8 cellular contexts compared by ENCODE assay signal in the genomic region with DNA sequence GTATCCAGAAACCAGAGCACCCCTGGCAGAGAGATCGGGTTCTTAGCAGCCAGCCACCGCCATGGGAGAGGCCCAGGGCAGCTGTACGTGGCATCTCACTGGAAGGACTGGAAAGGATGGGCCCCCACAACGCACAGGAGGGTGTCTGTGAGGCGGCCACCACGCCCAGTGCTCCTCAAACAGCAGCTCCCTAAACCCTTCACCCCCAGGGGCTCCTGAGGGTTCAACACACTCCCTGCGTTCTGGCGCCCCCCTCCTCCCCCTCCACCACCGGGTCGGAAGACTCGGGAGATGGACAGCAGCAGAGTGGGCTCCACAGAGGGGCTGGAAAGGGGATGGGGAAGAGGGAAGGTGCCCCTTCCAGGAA. TPM values are rescaled to one million over a fixed set of nuclear protein-coding genes. Genes with fewer than 3 reads are reported as not detected.
DNase-seq lines count a peak whose midpoint lies in the region; ATAC-seq, FAIRE-seq and TF ChIP-seq lines count a peak whose summit lies in the region.

No MANE protein-coding gene starts in this region.

- H3K4me3 Mint-ChIP-seq in T-helper 17 cell: peak overlapping the region; percentile 19

- intact Hi-C loops in stomach (cut with DNase I; ENCODE audit: low total_unique reads): no loop called here

- no peak for FAIRE-seq in D721Med (lab: Jason Lieb, UNC)

- peaks cover 0 to 5% of the 10 kb centered on the region in 2 donors for H3K36me3 ChIP-seq in gastroesophageal sphincter
- peaks cover 0 to 8% (median 2%) of the 10 kb centered on the region in 4 donors for H3K36me3 ChIP-seq in stomach

- TF ChIP-seq POLR2A in gastroesophageal sphincter (IDR thresholded peaks at IDR 0.05) (no peak), stomach (IDR thresholded peaks at IDR 0.05) (no peak)

- peak overlapping the region in 3 of 4 donors; percentile 70 to 78 (median 75) for H3K27ac ChIP-seq in gastroesophageal sphincter
- peak overlapping the region in 2 of 5 donors; percentile 70 to 71 for H3K27ac ChIP-seq in stomach

- H3K27me3 Mint-ChIP-seq in T-helper 17 cell: peaks cover 31% of the 10 kb centered on the region

- TF ChIP-seq CTCF in gastroesophageal sphincter (IDR thresholded peaks at IDR 0.05) (no peak), stomach (IDR thresholded peaks at IDR 0.05) (no peak), D721Med (IDR thresholded peaks at IDR 0.05; ENCODE audit: insufficient read depth, missing control alignments) (no peak)

- DNase-seq in NCI-H1694 (lab: John Stamatoyannopoulos, UW) (peak; percentile 21), NCI-H1694 treated with DMSO at 0.1 percent for 48 hours (lab: John Stamatoyannopoulos, UW) (no peak), T-helper 17 cell (no peak), stomach (no peak), cortex of kidney (lab: John Stamatoyannopoulos, UW) (no peak), D721Med (ENCODE audit: insufficient read length, low spot score) (no peak), NCI-H1105 (lab: John Stamatoyannopoulos, UW) (no peak)

- ATAC-seq in T-helper 17 cell: no peak
- ATAC-seq in gastroesophageal sphincter: no peak

- no peak overlapping the region for H3K27ac Mint-ChIP-seq in T-helper 17 cell

- H3K4me1 ChIP-seq in gastroesophageal sphincter (peaks cover 0 to 45% (median 6%) of the 10 kb centered on the region in 3 donors), stomach (peaks cover 15 to 58% (median 54%) of the 10 kb centered on the region in 4 donors)

- H3K4me3 ChIP-seq in gastroesophageal sphincter (peak overlapping the region; percentile 15 to 60), stomach (peak overlapping the region; percentile 48 to 56 (median 52))

- no peaks in the 10 kb centered on the region for H3K36me3 Mint-ChIP-seq in T-helper 17 cell (ENCODE audit: low read depth)

- WGBS in gastroesophageal sphincter (ENCODE audit: low coverage in 1 of 2), 2 donors: 50% methylated on average over 1 of the region's 11 CpGs; no CpG with 5 or more reads in 1 of the 2 donors
- 28 to 37% (median 32%) methylated on average over 8 to 11 of the region's 11 CpGs for WGBS in stomach, 5 donors

- TF ChIP-seq EP300 in gastroesophageal sphincter (IDR thresholded peaks at IDR 0.05) (no peak), stomach (IDR thresholded peaks at IDR 0.05) (no peak)

- peaks cover 11% of the 10 kb centered on the region for H3K4me1 Mint-ChIP-seq in T-helper 17 cell

- H3K9me3 ChIP-seq in T-helper 17 cell (ENCODE audit: control insufficient read depth, low read length, poor library complexity, severe bottlenecking): no peaks in the 10 kb centered on the region
- H3K9me3 ChIP-seq in gastroesophageal sphincter: no peaks in the 10 kb centered on the region
- H3K9me3 ChIP-seq in stomach: no peaks in the 10 kb centered on the region

- H3K27me3 ChIP-seq in gastroesophageal sphincter (peaks cover 57% of the 10 kb centered on the region), stomach (peaks cover 0 to 62% (median 21%) of the 10 kb centered on the region in 3 donors)

RNA-seq across cellular contexts. Expression of gene MAPK12, which starts 1.1 kb away (rescaled TPM):
- total RNA-seq in T-helper 17 cell (1 to 10 TPM; 1.7 to 1.9 TPM), gastroesophageal sphincter (10 to 100 TPM; 10.1 to 18.4 (median 14.0) TPM), stomach (10 to 100 TPM in 2 of 5 donors, 1 to 10 TPM in 3; 5.2 to 49.6 (median 9.3) TPM)
- polyA plus RNA-seq in stomach: 1 to 10 TPM; 4.7 to 9.3 (median 7.1) TPM

RNA-seq across cellular contexts. Expression of gene HDAC10, which starts 9.4 kb away (rescaled TPM):
- total RNA-seq in T-helper 17 cell: 100 to 1,000 TPM in 1 of 2 donors, 10 to 100 TPM in 1; 95.5 to 105 TPM
- 10 to 100 TPM in 3 of 4 donors, 1 to 10 TPM in 1; 9.4 to 24.7 (median 12.5) TPM for total RNA-seq in gastroesophageal sphincter
- total RNA-seq in stomach: 100 to 1,000 TPM in 2 of 5 donors, 10 to 100 TPM in 3; 15.4 to 156 (median 74.1) TPM
- polyA plus RNA-seq in stomach: 10 to 100 TPM; 24.7 to 41.4 (median 36.2) TPM

RNA-seq across cellular contexts. Expression of gene MAPK11, which starts 9.8 kb away (rescaled TPM):
- total RNA-seq in T-helper 17 cell (10 to 100 TPM; 13.2 to 14.4 TPM), gastroesophageal sphincter (10 to 100 TPM in 2 of 4 donors, 1 to 10 TPM in 2; 6.8 to 11.5 (median 10.4) TPM), stomach (10 to 100 TPM in 1 of 5 donors, 1 to 10 TPM in 2, under 1 TPM in 1, not detected in 1; 0.29 to 10.1 (median 5.7) TPM)
- polyA plus RNA-seq in stomach: 10 to 100 TPM in 2 of 3 donors, 1 to 10 TPM in 1; 8.5 to 13.6 (median 12.3) TPM

RNA-seq across cellular contexts. Expression of gene TUBGCP6, which starts 15.6 kb away (rescaled TPM):
- total RNA-seq in T-helper 17 cell: 100 to 1,000 TPM; 110 to 122 TPM
- total RNA-seq in gastroesophageal sphincter: 10 to 100 TPM; 26.1 to 48.3 (median 37.4) TPM
- 100 to 1,000 TPM in 1 of 5 donors, 10 to 100 TPM in 4; 40.4 to 112 (median 91.5) TPM for total RNA-seq in stomach
- polyA plus RNA-seq in stomach: 10 to 100 TPM; 37.8 to 59.0 (median 38.8) TPM

RNA-seq across cellular contexts. Expression of gene PLXNB2, which starts 47.0 kb away (rescaled TPM):
- total RNA-seq in T-helper 17 cell (1 to 10 TPM; 3.0 to 7.6 TPM), gastroesophageal sphincter (100 to 1,000 TPM in 2 of 4 donors, 10 to 100 TPM in 2; 93.2 to 207 (median 102) TPM), stomach (100 to 1,000 TPM; 105 to 648 (median 400) TPM)
- polyA plus RNA-seq in stomach: 100 to 1,000 TPM in 2 of 3 donors, 10 to 100 TPM in 1; 50.3 to 197 (median 147) TPM
